6 cellular contexts compared by ENCODE assay signal in the genomic region with DNA sequence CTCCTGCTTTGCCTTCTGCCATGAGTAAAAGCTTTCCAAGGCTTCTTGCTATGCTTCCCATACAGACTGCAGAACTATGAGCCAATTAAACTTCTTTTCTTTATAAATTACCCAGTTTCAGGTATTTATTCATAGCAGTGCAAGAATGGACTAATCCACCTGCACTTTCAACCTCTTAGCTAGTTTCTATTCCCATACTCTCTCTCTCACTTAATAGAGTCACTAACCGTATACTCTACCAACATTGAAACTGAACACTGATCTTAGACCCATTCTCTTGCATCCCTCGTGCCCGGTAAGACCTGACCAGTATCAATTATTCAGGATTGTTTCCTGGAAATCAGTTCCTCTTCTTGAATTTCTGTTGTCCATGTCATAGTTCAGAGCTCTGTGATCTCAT.
"Had no signal": no experiment of that assay in that cellular context is flagged by ENCODE, and none has a peak within 500 bp of the region (broad histone marks: within the 10 kb centered on the region; RNA-seq: fewer than 3 reads in every experiment).

No MANE protein-coding gene starts in this region.

- H3K27ac ChIP-seq: HL-60 had no signal

- DNase-seq: IMR-90, KBM-7 had no signal

- ATAC-seq: HepG2, K562 had no signal

- H3K27ac Mint-ChIP-seq: IgD-negative memory B cell had no signal

- H3K4me3 ChIP-seq: K562 had no signal

- H3K4me3 Mint-ChIP-seq: IgD-negative memory B cell had no signal
